Comparison of ENCODE assay signal across 20 cellular contexts in genomic region chr3:151869186-151869585, GRCh38. TPM values are rescaled to one million over a fixed set of nuclear protein-coding genes. Genes with fewer than 3 reads are reported as not detected.
DNase-seq lines count a peak whose midpoint lies in the region; ATAC-seq, FAIRE-seq and TF ChIP-seq lines count a peak whose summit lies in the region.
"Had no signal": no experiment of that assay in that cellular context is flagged by ENCODE, and none has a peak within 500 bp of the region (broad histone marks: within the 10 kb centered on the region; RNA-seq: fewer than 3 reads in every experiment).

No MANE protein-coding gene starts in this region.

- H3K27me3 ChIP-seq in SK-N-SH (ENCODE audit: insufficient read depth), result no peaks in the 10 kb centered on the region
- H3K27me3 ChIP-seq: BLaER1 treated with 17β-estradiol and CSF1 and Interleukin-3, amounts not matched to agents 10 nM and 100 nM; SJSA1 had no signal

- no peak overlapping the region for H3K4me2 ChIP-seq in SK-N-SH

- ATAC-seq in SK-N-SH treated with all-trans-retinoic acid at 6 μM for 48 hours, result no peak
- ATAC-seq: CD8-positive, alpha-beta T cell; Panc1 had no signal

- CTCF ChIA-PET in SK-N-SH (lab: Yijun Ruan, JAX), result no interaction called here

- TF ChIP-seq RAD21 in SK-N-SH (IDR thresholded peaks at IDR 0.05; ENCODE audit: low read length), result no peak

- FAIRE-seq in islet of Langerhans (lab: Jason Lieb, UNC), result peak; percentile 72
- FAIRE-seq: H1 had no signal

- peaks cover 51% of the 10 kb centered on the region for H3F3A ChIP-seq in SK-N-SH (replicated peaks; ENCODE audit: insufficient read depth)

- no peak for DNase-seq in SK-N-SH
- no peak for DNase-seq in SK-N-MC (ENCODE audit: low read depth, low spot score)
- DNase-seq in GF-D8 (lab: John Stamatoyannopoulos, UW), result no peak
- no peak for DNase-seq in NCI-H1092 treated with DMSO at 0.1 percent for 48 hours (lab: John Stamatoyannopoulos, UW)
- DNase-seq in NCI-H1417 treated with DMSO at 0.1 percent for 48 hours (lab: John Stamatoyannopoulos, UW), result no peak
- no peak for DNase-seq in activated CD4-positive, alpha-beta T cell treated with anti-CD3 and anti-CD28 coated beads for 1 hour
- DNase-seq: 8988T; Calu3; CD8-positive, alpha-beta T cell; DMS79; NCI-H1092; NCI-H2081; NCI-H2171 treated with DMSO at 0.1 percent for 48 hours; NCI-H446 had no signal

- H3K27ac ChIP-seq in SK-N-SH (ENCODE audit: low read depth in 2 of 2, low read length in 1 of 2) (peak overlapping the region; percentile 48 to 56; a peak in 3 of 4 replicates), SK-N-MC (peak overlapping the region; percentile 10; the same call in 1 of the 2 replicates)
- H3K27ac ChIP-seq: BLaER1 treated with 17β-estradiol and CSF1 and Interleukin-3, amounts not matched to agents 10 nM and 100 nM; SJSA1 had no signal

- H3K9me3 ChIP-seq in SK-N-SH (no peaks in the 10 kb centered on the region), SK-N-MC (ENCODE audit: low read depth, low read length) (no peaks in the 10 kb centered on the region)
- H3K9me3 ChIP-seq: BLaER1 treated with 17β-estradiol and CSF1 and Interleukin-3, amounts not matched to agents 10 nM and 100 nM; SJSA1 had no signal

- TF ChIP-seq CTCF in SK-N-SH (IDR thresholded peaks at IDR 0.05), result no peak

- TF ChIP-seq EP300 in SK-N-SH (IDR thresholded peaks at IDR 0.05; ENCODE audit: borderline replicate concordance in 1 of 2, low read depth in 1 of 2, low read length in 1 of 2), result no peak

- POLR2A ChIA-PET in SK-N-SH (lab: Yijun Ruan, JAX), result no interaction called here

- peak overlapping the region; percentile 10; the same call in 1 of the 2 replicates for H2AFZ ChIP-seq in SK-N-SH (ENCODE audit: low read depth)

- H3K4me3 ChIP-seq in SK-N-SH (ENCODE audit: low read depth in 2 of 2, low read length in 1 of 2) (no peak overlapping the region), SK-N-MC (peak overlapping the region; percentile 1; the same call in 1 of the 2 replicates)
- H3K4me3 ChIP-seq: BLaER1 treated with 17β-estradiol and CSF1 and Interleukin-3, amounts not matched to agents 10 nM and 100 nM; SJSA1 had no signal

- H4K20me1 ChIP-seq in SK-N-SH (ENCODE audit: insufficient read depth), result no peaks in the 10 kb centered on the region
- H4K20me1 ChIP-seq: BLaER1 treated with 17β-estradiol and CSF1 and Interleukin-3, amounts not matched to agents 10 nM and 100 nM had no signal

- no peaks in the 10 kb centered on the region for H3K36me3 ChIP-seq in SK-N-SH (replicated peaks in 1 of 2; ENCODE audit: control insufficient read depth in 1 of 2, insufficient read depth in 2 of 2, low read length in 1 of 2)
- H3K36me3 ChIP-seq in SK-N-MC (ENCODE audit: insufficient read depth, low read length), result no peaks in the 10 kb centered on the region
- H3K36me3 ChIP-seq: BLaER1 treated with 17β-estradiol and CSF1 and Interleukin-3, amounts not matched to agents 10 nM and 100 nM; SJSA1 had no signal

- no peaks in the 10 kb centered on the region for H3K9me2 ChIP-seq in SK-N-SH

- WGBS in SK-N-SH (ENCODE audit: low lambda C conversion rate), result 26% methylated on average over 3 of the region's 3 CpGs

- peak overlapping the region; percentile 27; the same call in 1 of the 2 replicates for H3K9ac ChIP-seq in SK-N-SH
- H3K9ac ChIP-seq in SK-N-MC (ENCODE audit: insufficient read length), result no peak overlapping the region
- H3K9ac ChIP-seq: BLaER1 treated with 17β-estradiol and CSF1 and Interleukin-3, amounts not matched to agents 10 nM and 100 nM had no signal

- H3K4me1 ChIP-seq in SK-N-SH (ENCODE audit: control insufficient read depth in 1 of 2, insufficient read depth in 2 of 2, low read depth in 1 of 2, low read length in 1 of 2), result peaks cover 0 to 26% of the 10 kb centered on the region in 2 experiments; a peak in 3 of 4 replicates

- H3K79me2 ChIP-seq in SK-N-SH (ENCODE audit: insufficient read depth), result peaks cover 26% of the 10 kb centered on the region

TF ChIP-seq in SK-N-SH, 30 proteins besides CTCF, POLR2A, EP300 and RAD21:
- TF ChIP-seq TCF12 (IDR thresholded peaks at IDR 0.05), result no peak
- no peak for TF ChIP-seq FOXJ3 (CRISPR knock-in tag; IDR thresholded peaks at IDR 0.05)
- TF ChIP-seq TAF1 (IDR thresholded peaks at IDR 0.05; ENCODE audit: borderline replicate concordance, low read depth, low read length), result no peak
- no peak for TF ChIP-seq GABPA (IDR thresholded peaks at IDR 0.05; ENCODE audit: low read depth)
- no peak for TF ChIP-seq JUND (IDR thresholded peaks at IDR 0.05)
- TF ChIP-seq FOXM1 (IDR thresholded peaks at IDR 0.05; ENCODE audit: low read depth), result no peak
- TF ChIP-seq POLR2AphosphoS5 (IDR thresholded peaks at IDR 0.05; ENCODE audit: low read depth, low read length), result no peak
- TF ChIP-seq SIN3A (IDR thresholded peaks at IDR 0.05; ENCODE audit: borderline replicate concordance, low read depth, low read length), result no peak

TF ChIP-seq in SK-N-SH treated with all-trans-retinoic acid at 6 μM for 48 hours, 23 proteins besides CTCF, POLR2A, EP300 and RAD21 (continues in another document):
- TF ChIP-seq TOX (CRISPR knock-in tag; IDR thresholded peaks at IDR 0.05; ENCODE audit: borderline replicate concordance), result no peak
- no peak for TF ChIP-seq SNAI2 (CRISPR knock-in tag; IDR thresholded peaks at IDR 0.05)
- no peak for TF ChIP-seq CSDC2 (CRISPR knock-in tag; IDR thresholded peaks at IDR 0.05)
- TF ChIP-seq ZFP30 (CRISPR knock-in tag; IDR thresholded peaks at IDR 0.05), result no peak
- TF ChIP-seq ISL1 (CRISPR knock-in tag; IDR thresholded peaks at IDR 0.05), result no peak
- no peak for TF ChIP-seq BACH2 (CRISPR knock-in tag; IDR thresholded peaks at IDR 0.05; ENCODE audit: borderline replicate concordance)
- no peak for TF ChIP-seq ZNF8 (CRISPR knock-in tag; IDR thresholded peaks at IDR 0.05)
- no peak for TF ChIP-seq RARB (CRISPR knock-in tag; IDR thresholded peaks at IDR 0.05)
- TF ChIP-seq ZFP3 (CRISPR knock-in tag; IDR thresholded peaks at IDR 0.05), result no peak
- no peak for TF ChIP-seq ARNTL (CRISPR knock-in tag; IDR thresholded peaks at IDR 0.05; ENCODE audit: borderline replicate concordance, low read depth)
- TF ChIP-seq PATZ1 (CRISPR knock-in tag; IDR thresholded peaks at IDR 0.05; ENCODE audit: borderline replicate concordance), result no peak
- TF ChIP-seq ZNF70 (CRISPR knock-in tag; IDR thresholded peaks at IDR 0.05), result no peak
- TF ChIP-seq ZC3H10 (CRISPR knock-in tag; IDR thresholded peaks at IDR 0.05), result no peak
- TF ChIP-seq CREB5 (CRISPR knock-in tag; IDR thresholded peaks at IDR 0.05; ENCODE audit: low read depth), result no peak
- TF ChIP-seq POU6F1 (CRISPR knock-in tag; IDR thresholded peaks at IDR 0.05; ENCODE audit: borderline replicate concordance, low read depth), result no peak
- TF ChIP-seq ESRRG (CRISPR knock-in tag; IDR thresholded peaks at IDR 0.05), result no peak
- no peak for TF ChIP-seq ZNF565 (CRISPR knock-in tag; conservative IDR thresholded peaks at IDR 0.05; ENCODE audit: low read depth)

RNA-seq across cellular contexts. Expression of gene SUCNR1, which starts 4.3 kb away (rescaled TPM):
- 1.5 and 2.9 TPM in 2 replicates for polyA plus RNA-seq in SK-N-SH (2012; rRNA removed)
- polyA plus RNA-seq in SK-N-SH (2012; cell fraction: cytosol; rRNA removed), result 3.5 and 4.6 TPM in 2 replicates
- 1.1 and 3.5 TPM in 2 replicates for polyA plus RNA-seq in SK-N-SH (2012; cell fraction: nucleus; rRNA removed)
- polyA plus RNA-seq: H1 had no signal

RNA-seq across cellular contexts. Expression of gene AADAC, which starts 55.3 kb away (rescaled TPM):
- polyA plus RNA-seq in SK-N-SH (2012; rRNA removed), result 1.2 and 3.5 TPM in 2 replicates
- polyA plus RNA-seq in SK-N-SH (2012; cell fraction: cytosol; rRNA removed), result 0.39 and 0.64 TPM in 2 replicates
- polyA plus RNA-seq in SK-N-SH (2012; cell fraction: nucleus; rRNA removed), result 7.0 and 16.3 TPM in 2 replicates
- polyA plus RNA-seq: H1 had no signal
